In the genomic region with DNA sequence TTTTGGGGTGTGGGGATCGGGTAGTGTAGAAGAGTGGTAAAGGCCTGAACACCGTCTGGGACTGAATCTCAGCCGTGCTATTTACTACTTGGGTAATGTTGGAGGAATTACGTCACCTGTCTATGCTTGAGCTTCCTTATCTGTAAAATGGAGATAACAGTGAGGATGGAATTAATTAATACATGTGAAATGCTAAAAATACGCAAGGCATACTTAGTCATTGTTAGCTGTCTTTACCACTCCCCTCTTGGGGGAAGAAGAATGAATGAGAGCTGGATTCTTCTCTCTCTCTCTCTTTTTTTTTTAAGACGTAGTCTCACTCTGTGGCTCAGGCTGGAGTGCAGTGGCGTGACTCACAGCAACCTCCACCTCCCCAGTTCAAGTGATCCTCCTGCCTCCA, we compare ENCODE assay signal across 1 cellular context.
TF ChIP-seq lines count a peak whose summit lies in the region.

No MANE protein-coding gene starts in this region.

TF ChIP-seq in K562, 482 proteins besides CTCF, POLR2A, EP300 and RAD21:
- TF ChIP-seq ZNF384 (IDR thresholded peaks at IDR 0.05; ENCODE audit: low read depth, low read length) (0 out of 2 replicates have a peak, but pooled peaks have one; percentile 20), CEBPG (CRISPR knock-in tag; IDR thresholded peaks at IDR 0.05) (no peak), CEBPG (tag; conservative IDR thresholded peaks at IDR 0.05 in 1 of 2, IDR thresholded peaks at IDR 0.05 in 1 of 2) (peak in 1 of 2 experiments; percentile 32; a peak in 1 of 4 replicates), POLR3G (IDR thresholded peaks at IDR 0.05; ENCODE audit: extremely low read depth, insufficient read length, insufficient replicate concordance) (no peak), FOSL1 (tag; conservative IDR thresholded peaks at IDR 0.05) (peak; percentile 25; the same call in 1 of the 2 replicates), POLR2AphosphoS2 (IDR thresholded peaks at IDR 0.05; ENCODE audit: low read length) (no peak), ATF7 (IDR thresholded peaks at IDR 0.05) (peak; percentile 79)
- TF ChIP-seq, protein P1, sequence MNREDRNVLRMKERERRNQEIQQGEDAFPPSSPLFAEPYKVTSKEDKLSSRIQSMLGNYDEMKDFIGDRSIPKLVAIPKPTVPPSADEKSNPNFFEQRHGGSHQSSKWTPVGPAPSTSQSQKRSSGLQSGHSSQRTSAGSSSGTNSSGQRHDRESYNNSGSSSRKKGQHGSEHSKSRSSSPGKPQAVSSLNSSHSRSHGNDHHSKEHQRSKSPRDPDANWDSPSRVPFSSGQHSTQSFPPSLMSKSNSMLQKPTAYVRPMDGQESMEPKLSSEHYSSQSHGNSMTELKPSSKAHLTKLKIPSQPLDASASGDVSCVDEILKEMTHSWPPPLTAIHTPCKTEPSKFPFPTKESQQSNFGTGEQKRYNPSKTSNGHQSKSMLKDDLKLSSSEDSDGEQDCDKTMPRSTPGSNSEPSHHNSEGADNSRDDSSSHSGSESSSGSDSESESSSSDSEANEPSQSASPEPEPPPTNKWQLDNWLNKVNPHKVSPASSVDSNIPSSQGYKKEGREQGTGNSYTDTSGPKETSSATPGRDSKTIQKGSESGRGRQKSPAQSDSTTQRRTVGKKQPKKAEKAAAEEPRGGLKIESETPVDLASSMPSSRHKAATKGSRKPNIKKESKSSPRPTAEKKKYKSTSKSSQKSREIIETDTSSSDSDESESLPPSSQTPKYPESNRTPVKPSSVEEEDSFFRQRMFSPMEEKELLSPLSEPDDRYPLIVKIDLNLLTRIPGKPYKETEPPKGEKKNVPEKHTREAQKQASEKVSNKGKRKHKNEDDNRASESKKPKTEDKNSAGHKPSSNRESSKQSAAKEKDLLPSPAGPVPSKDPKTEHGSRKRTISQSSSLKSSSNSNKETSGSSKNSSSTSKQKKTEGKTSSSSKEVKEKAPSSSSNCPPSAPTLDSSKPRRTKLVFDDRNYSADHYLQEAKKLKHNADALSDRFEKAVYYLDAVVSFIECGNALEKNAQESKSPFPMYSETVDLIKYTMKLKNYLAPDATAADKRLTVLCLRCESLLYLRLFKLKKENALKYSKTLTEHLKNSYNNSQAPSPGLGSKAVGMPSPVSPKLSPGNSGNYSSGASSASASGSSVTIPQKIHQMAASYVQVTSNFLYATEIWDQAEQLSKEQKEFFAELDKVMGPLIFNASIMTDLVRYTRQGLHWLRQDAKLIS (CRISPR knock-in tag; IDR thresholded peaks at IDR 0.05), result no peak
- TF ChIP-seq, protein P2, sequence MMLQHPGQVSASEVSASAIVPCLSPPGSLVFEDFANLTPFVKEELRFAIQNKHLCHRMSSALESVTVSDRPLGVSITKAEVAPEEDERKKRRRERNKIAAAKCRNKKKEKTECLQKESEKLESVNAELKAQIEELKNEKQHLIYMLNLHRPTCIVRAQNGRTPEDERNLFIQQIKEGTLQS (IDR thresholded peaks at IDR 0.05), result peak; percentile 60; the same call in 1 of the 2 replicates
- TF ChIP-seq, protein P2 (CRISPR knock-in tag; conservative IDR thresholded peaks at IDR 0.05), result no peak
TF ChIP-seq in K562: peak in this region for 5.
